ENCODE assay signal across 8 cellular contexts in the genomic region with DNA sequence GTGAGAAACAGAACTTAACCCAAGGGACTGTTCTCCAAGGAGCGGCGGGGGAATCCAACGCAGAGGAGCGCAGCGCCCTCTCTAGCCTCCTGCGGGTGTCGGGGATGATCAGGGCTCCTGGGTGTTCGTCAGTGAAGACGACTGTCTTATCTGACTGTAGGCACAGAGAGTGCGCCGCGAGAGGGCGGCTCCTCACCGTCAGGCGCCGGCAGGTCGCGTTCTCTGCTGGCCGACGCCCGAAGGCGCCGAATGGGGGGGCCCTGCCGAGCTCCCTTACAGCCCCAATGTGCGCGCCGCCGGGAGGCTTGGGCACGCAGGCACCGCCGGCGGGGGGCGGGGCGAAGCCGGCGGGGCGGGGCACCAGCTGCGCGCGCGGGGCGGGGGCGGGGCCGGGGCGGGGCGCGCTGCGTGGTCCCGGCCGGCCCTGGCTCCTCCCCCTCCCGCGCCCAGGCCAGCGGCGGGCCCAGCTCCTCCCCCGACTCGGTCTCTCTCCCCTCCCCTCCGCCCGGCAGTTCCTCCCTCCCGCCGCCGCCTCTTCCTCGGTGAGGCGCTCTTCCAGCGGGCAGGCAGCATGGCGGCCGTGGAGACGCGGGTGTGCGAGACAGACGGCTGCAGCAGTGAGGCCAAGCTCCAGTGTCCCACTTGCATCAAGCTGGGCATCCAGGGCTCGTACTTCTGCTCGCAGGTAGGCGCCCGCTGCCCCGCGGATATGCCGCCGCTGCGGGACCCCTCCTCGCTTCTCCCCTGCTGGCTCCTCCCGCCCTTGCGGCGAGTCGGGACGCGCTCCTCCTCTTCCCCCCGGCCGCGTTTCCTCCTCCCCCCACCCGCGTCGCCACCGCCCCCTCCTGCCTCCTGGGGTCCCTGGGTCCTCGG. TPM values are rescaled to one million over a fixed set of nuclear protein-coding genes. Genes with fewer than 3 reads are reported as not detected.
A peak's percentile ranks its signal among the peaks of the same experiment; 100 is the strongest.
DNase-seq lines count a peak whose midpoint lies in the region; ATAC-seq, FAIRE-seq and TF ChIP-seq lines count a peak whose summit lies in the region.

A gene (plus strand): TSS at position 539 of the 873 bp plus-strand sequence. CDS start 33 bp downstream, at position 572.

- ATAC-seq in HG02840 (IDR thresholded peaks at IDR 0.05; ENCODE audit: low FRiP score, unreplicated experiment) (peak; percentile 90), heart left ventricle (peak; percentile 92 to 97 (median 96)), upper lobe of left lung (ENCODE audit: low FRiP score in 2 of 2) (peak; percentile 97 to 98)

- TF ChIP-seq POLR2A in GM12891 (IDR thresholded peaks at IDR 0.05; ENCODE audit: low read depth, low read length) = peak; percentile 67; the same call in 1 of the 2 replicates
- peak; percentile 26 to 69 for TF ChIP-seq POLR2A in heart left ventricle (IDR thresholded peaks at IDR 0.05)
- TF ChIP-seq POLR2A in upper lobe of left lung (IDR thresholded peaks at IDR 0.05) = peak in 2 of 4 donors; percentile 61 to 78

- intact Hi-C loops in heart left ventricle (cut with DNase I) = loop anchor here in 9 of 10 donors (1.0 to 10.0 kb wide), 14 partner anchors 57 to 733 kb away; a partner anchor contains a TSS
- intact Hi-C loops in posterior cingulate gyrus (cut with DNase I) = loop anchor here (1.0 to 10.0 kb wide), 5 partner anchors 61 to 529 kb away; a partner anchor contains a TSS

- H3K27me3 ChIP-seq in heart left ventricle (no peaks in the 10 kb centered on the region), upper lobe of left lung (no peaks in the 10 kb centered on the region)

- H3K36me3 ChIP-seq in heart left ventricle (no peaks in the 10 kb centered on the region), upper lobe of left lung (no peaks in the 10 kb centered on the region)

- H3K9me3 ChIP-seq in heart left ventricle (no peaks in the 10 kb centered on the region), upper lobe of left lung (no peaks in the 10 kb centered on the region)

- peak; percentile 88 for DNase-seq in GM12891 (ENCODE audit: insufficient read length, low spot score)
- DNase-seq in NCI-H1436 (lab: John Stamatoyannopoulos, UW) = peak; percentile 96
- DNase-seq in T follicular helper cell (ENCODE audit: low read depth) = peak; percentile 96
- peak; percentile 94 to 97 (median 96) for DNase-seq in heart left ventricle
- peak; percentile 78 to 99 (median 90) for DNase-seq in posterior cingulate gyrus
- peak; percentile 97 for DNase-seq in upper lobe of left lung

- WGBS in adipose tissue, 3 donors = 1% methylated on average over 53 to 77 of the region's 94 CpGs
- 0 to 1% (median 1%) methylated on average over 34 to 94 of the region's 94 CpGs for WGBS in heart left ventricle, 4 donors
- 0% methylated on average over 19 of the region's 94 CpGs; no CpG with 5 or more reads in 1 of the 2 donors for WGBS in upper lobe of left lung, 2 donors

- FAIRE-seq in GM12891 (lab: Jason Lieb, UNC) = peak; percentile 90

- TF ChIP-seq CTCF in heart left ventricle (IDR thresholded peaks at IDR 0.05) (peak; percentile 32 to 80 (median 56)), upper lobe of left lung (IDR thresholded peaks at IDR 0.05) (peak; percentile 35 to 84 (median 58))

- no peak for TF ChIP-seq EP300 in upper lobe of left lung (IDR thresholded peaks at IDR 0.05)

- H3K4me1 ChIP-seq in heart left ventricle = peaks cover 0 to 26% (median 15%) of the 10 kb centered on the region in 12 donors
- H3K4me1 ChIP-seq in upper lobe of left lung = peaks cover 9 to 14% (median 12%) of the 10 kb centered on the region in 4 donors

- H3K27ac ChIP-seq in adipose tissue (ENCODE audit: low read depth, low read length) = peak within 1 kb of the TSS; percentile 0
- H3K27ac ChIP-seq in heart left ventricle = peak within 1 kb of the TSS; percentile 88 to 96 (median 92)
- H3K27ac ChIP-seq in upper lobe of left lung = peak within 1 kb of the TSS; percentile 87 to 91 (median 89)

- H3K4me3 ChIP-seq in heart left ventricle (peak within 1 kb of the TSS; percentile 89 to 99 (median 96)), upper lobe of left lung (peak within 1 kb of the TSS; percentile 87 to 100 (median 97))

TF ChIP-seq in GM12891, 5 proteins besides CTCF, POLR2A, EP300 and RAD21:
- TF ChIP-seq POU2F2 (IDR thresholded peaks at IDR 0.05; ENCODE audit: low read depth, low read length) (peak; percentile 57; the same call in 1 of the 2 replicates), TAF1 (IDR thresholded peaks at IDR 0.05; ENCODE audit: low read depth, low read length) (peak; percentile 32; the same call in 1 of the 2 replicates), POLR2AphosphoS5 (IDR thresholded peaks at IDR 0.05; ENCODE audit: low read depth, low read length) (peak; percentile 53), PAX5 (IDR thresholded peaks at IDR 0.05; ENCODE audit: insufficient read depth, low read length, severe bottlenecking) (peak; percentile 45), SPI1 (IDR thresholded peaks at IDR 0.05; ENCODE audit: low read depth, low read length) (peak; percentile 64; the same call in 1 of the 2 replicates)

RNA-seq across cellular contexts. Expression of the gene that starts here (rescaled TPM):
- polyA plus RNA-seq in GM12891 (2012; ENCODE audit: low read depth, missing spikeins) = 25.5 TPM
- 10 to 100 TPM; 14.6 to 16.2 (median 15.4) TPM for polyA plus RNA-seq in adipose tissue
- 10 to 100 TPM; 51.8 to 71.4 (median 63.6) TPM for total RNA-seq in heart left ventricle
- polyA plus RNA-seq in heart left ventricle = 10 to 100 TPM; 36.9 to 69.7 TPM
- total RNA-seq in upper lobe of left lung = 10 to 100 TPM; 16.8 to 46.1 (median 32.0) TPM

Comparison
In these comparisons a context has a peak if more than half of its experiments do, and no peak if none do; other contexts are left out.
1. Peak in every context shown above with its lines: DNase-seq, ATAC-seq, H3K4me3 ChIP-seq and H3K27ac ChIP-seq.
2. H3K27ac ChIP-seq: peak in every context shown above with its lines; median percentile 92 in heart left ventricle; 89 in upper lobe of left lung; 0 in adipose tissue.